Comparison of ENCODE assay signal across 8 cellular contexts in genomic region chr19:35642798-35643254, GRCh38. TPM values are rescaled to one million over a fixed set of nuclear protein-coding genes. Genes with fewer than 3 reads are reported as not detected.
DNase-seq lines count a peak whose midpoint lies in the region; ATAC-seq, FAIRE-seq and TF ChIP-seq lines count a peak whose summit lies in the region.

No MANE protein-coding gene starts in this region.

- FAIRE-seq in K562 (lab: Jason Lieb, UNC): no peak

- H3K79me2 ChIP-seq in K562 (ENCODE audit: control insufficient read depth, insufficient read depth, low read length): no peaks in the 10 kb centered on the region

- peak overlapping the region; percentile 80 to 88 for H3K9ac ChIP-seq in K562 (ENCODE audit: insufficient read depth in 1 of 2, low read depth in 2 of 2, low read length in 2 of 2)

- H3K27me3 Mint-ChIP-seq in activated T-cell treated with anti-CD3 and anti-CD28 coated beads, Interleukin-2, amount 50 U/mL, for 24 hours: no peaks in the 10 kb centered on the region
- H3K27me3 Mint-ChIP-seq in type B pancreatic cell: peaks cover 2% of the 10 kb centered on the region

- H2AFZ ChIP-seq in K562 (ENCODE audit: low read depth, low read length): peak overlapping the region; percentile 99

- peaks cover 11% of the 10 kb centered on the region for H3K36me3 Mint-ChIP-seq in activated T-cell treated with anti-CD3 and anti-CD28 coated beads, Interleukin-2, amount 50 U/mL, for 24 hours (ENCODE audit: low read depth)
- no peaks in the 10 kb centered on the region for H3K36me3 Mint-ChIP-seq in type B pancreatic cell

- H4K20me1 ChIP-seq in K562 (replicated peaks; ENCODE audit: control insufficient read depth, insufficient read depth, low read length): no peaks in the 10 kb centered on the region

- no peak for TF ChIP-seq RAD21 in K562 (CRISPR knock-in tag; conservative IDR thresholded peaks at IDR 0.05 in 1 of 2, IDR thresholded peaks at IDR 0.05 in 1 of 2)

- no peaks in the 10 kb centered on the region for H3K9me1 ChIP-seq in K562 (ENCODE audit: control insufficient read depth, insufficient read depth, low read length)

- CTCF ChIA-PET in K562 (lab: Yijun Ruan, JAX; ENCODE audit: low intra/inter-chr PET ratio): interaction anchor here (0.6 kb wide), 1 partner anchor 97 kb away, joined by 3 read pairs; the partner anchor contains the start of gene TMEM147

- peaks cover 46% of the 10 kb centered on the region for H3K4me1 Mint-ChIP-seq in activated T-cell treated with anti-CD3 and anti-CD28 coated beads, Interleukin-2, amount 50 U/mL, for 24 hours (ENCODE audit: low read depth)
- peaks cover 19% of the 10 kb centered on the region for H3K4me1 Mint-ChIP-seq in type B pancreatic cell (ENCODE audit: unreplicated experiment)

- H3K4me3 ChIP-seq in K562 (peak overlapping the region; percentile 44), lower lobe of right lung (peak overlapping the region; percentile 85)

- intact Hi-C loops in K562 (cut with micrococcal nuclease): loop anchor here (5.0 to 10.0 kb wide), 2 partner anchors 86 to 102 kb away; partner anchors contain the start of genes IGFLR1, LIN37, PSENEN and U2AF1L4
- intact Hi-C loops in lower lobe of right lung (cut with DNase I): no loop called here

- peaks cover 7% of the 10 kb centered on the region; the same call in 1 of the 3 replicates for H3K36me3 ChIP-seq in K562 (ENCODE audit: control insufficient read depth, insufficient read depth, low read length)
- H3K36me3 ChIP-seq in lower lobe of right lung: peaks cover 5% of the 10 kb centered on the region

- 27% methylated on average over 6 of the region's 15 CpGs for WGBS in K562 (ENCODE audit: insufficient coverage, low coverage, missing lambda C conversion rate)

- TF ChIP-seq CTCF in K562 (IDR thresholded peaks at IDR 0.05 in 2 of 3, conservative IDR thresholded peaks at IDR 0.05 in 1 of 3; ENCODE audit: insufficient read depth in 2 of 3, low read depth in 1 of 3, low read length in 3 of 3) (no peak), lower lobe of right lung (IDR thresholded peaks at IDR 0.05) (no peak), type B pancreatic cell (conservative IDR thresholded peaks at IDR 0.05) (no peak)

- POLR2A ChIA-PET in K562 (lab: Yijun Ruan, JAX): interaction anchor here (1.0 to 1.2 kb wide), 2 partner anchors 10 to 30 kb away, joined by 3 to 4 read pairs; no protein-coding TSS in a partner anchor

- H3K9me3 ChIP-seq in K562 (replicated peaks; ENCODE audit: control insufficient read depth, insufficient read depth, low read depth, low read length) (no peaks in the 10 kb centered on the region), lower lobe of right lung (no peaks in the 10 kb centered on the region)

- H3K27ac ChIP-seq in K562 (ENCODE audit: extremely low read depth, low read depth, low read length) (peak overlapping the region; percentile 89), lower lobe of right lung (peak overlapping the region; percentile 84)

- no TSS peak for BruUV-seq in K562 (replicated peaks; lab: Mats Ljungman, UMichigan)

- in situ Hi-C loops in K562 (cut with MboI): no loop called here

- H3K9me3 Mint-ChIP-seq in activated T-cell treated with anti-CD3 and anti-CD28 coated beads, Interleukin-2, amount 50 U/mL, for 24 hours: no peaks in the 10 kb centered on the region
- H3K9me3 Mint-ChIP-seq in type B pancreatic cell: no peaks in the 10 kb centered on the region

- peaks cover 28 to 62% of the 10 kb centered on the region in 2 experiments for H3K4me1 ChIP-seq in K562 (replicated peaks in 1 of 2; ENCODE audit: control insufficient read depth in 2 of 2, insufficient read depth in 2 of 2, low read length in 2 of 2)
- peaks cover 26% of the 10 kb centered on the region for H3K4me1 ChIP-seq in lower lobe of right lung

- TF ChIP-seq EP300 in K562 (IDR thresholded peaks at IDR 0.05; ENCODE audit: low read length): no peak

- peak overlapping the region; percentile 79 for H3K4me3 Mint-ChIP-seq in activated T-cell treated with anti-CD3 and anti-CD28 coated beads, Interleukin-2, amount 50 U/mL, for 24 hours
- H3K4me3 Mint-ChIP-seq in type B pancreatic cell: peak overlapping the region; percentile 90

- peak overlapping the region; percentile 85 for H3K4me2 ChIP-seq in K562 (ENCODE audit: insufficient read depth, low read length)

- peak overlapping the region; percentile 57 for H3K27ac Mint-ChIP-seq in activated T-cell treated with anti-CD3 and anti-CD28 coated beads, Interleukin-2, amount 50 U/mL, for 24 hours
- no peak overlapping the region for H3K27ac Mint-ChIP-seq in type B pancreatic cell

- TF ChIP-seq POLR2A in K562 (conservative IDR thresholded peaks at IDR 0.05): no peak

- DNase-seq in activated T-cell treated with anti-CD3 and anti-CD28 coated beads, Interleukin-2, amount 50 U/mL, for 24 hours: no peak
- DNase-seq in activated T-cell treated with anti-CD3 and anti-CD28 coated beads, Interleukin-2, amount 50 U/mL, for 48 hours: no peak
- DNase-seq in K562 (ENCODE audit: extremely low read depth in 1 of 4, low spot score in 3 of 4): no peak
- no peak for DNase-seq in lower lobe of right lung
- DNase-seq in type B pancreatic cell (ENCODE audit: extremely low spot score, unreplicated experiment): no peak

- no peak for ATAC-seq in K562
- no peak for ATAC-seq in lower lobe of right lung
- ATAC-seq in HG02981 (IDR thresholded peaks at IDR 0.05; ENCODE audit: unreplicated experiment): no peak
- no peak for ATAC-seq in GM18873 (IDR thresholded peaks at IDR 0.05; ENCODE audit: low FRiP score, unreplicated experiment)
- ATAC-seq in GM18858 (IDR thresholded peaks at IDR 0.05; ENCODE audit: unreplicated experiment): no peak

- H3K27me3 ChIP-seq in K562 (ENCODE audit: control insufficient read depth in 2 of 2, insufficient read depth in 2 of 2, low read length in 2 of 2): no peaks in the 10 kb centered on the region
- H3K27me3 ChIP-seq in lower lobe of right lung (ENCODE audit: low read depth): no peaks in the 10 kb centered on the region

RNA-seq across cellular contexts. Expression of gene ETV2, which starts 1.3 kb away (rescaled TPM):
- total RNA-seq in K562 (2011; cell fraction: chromatin; rRNA removed; ENCODE audit: low replicate concordance): 0.97 TPM in 1 of 2 replicates, not detected in the other
- 1.3 and 1.7 TPM in 2 replicates for total RNA-seq in K562 (2011; cell fraction: nucleolus; rRNA removed)
- total RNA-seq in K562 (2011; cell fraction: nucleoplasm; rRNA removed): 0.73 and 0.76 TPM in 2 replicates
- total RNA-seq in K562 (2014; rRNA removed) (3.0 and 3.5 TPM in 2 replicates), K562 (2014; rRNA removed; fragmentation: Illumina TruSeq; extraction: Trizol) (0.11 TPM in 1 of 2 replicates, not detected in the other), K562 (2015; rRNA removed; fragmentation: Illumina TruSeq; extraction: Trizol) (0.57 and 1.2 TPM in 2 replicates), K562 (2021) (2.9 and 3.7 TPM in 2 replicates), lower lobe of right lung (1.1 TPM), type B pancreatic cell (ENCODE audit: low replicate concordance) (1.1 TPM in 2 replicates)
- polyA plus RNA-seq in K562 (2011; rRNA removed) (0.22 and 0.33 TPM in 2 replicates), K562 (2014; fragmentation: Illumina TruSeq; extraction: Trizol) (0.55 and 2.6 TPM in 2 replicates), K562 (2014; fragmentation: Nextera tagmentation; extraction: Ambion mirVana) (under 1 TPM; 0.11 to 0.13 TPM), K562 (2014; rRNA removed) (2.4 and 2.6 TPM in 2 replicates)
- polyA plus RNA-seq in K562 (2011; cell fraction: cytosol; rRNA removed): 0.28 and 1.6 TPM in 2 replicates
- 0.42 and 2.4 TPM in 2 replicates for polyA plus RNA-seq in K562 (2011; cell fraction: nucleus; rRNA removed)
- 2.7 TPM in 2 replicates for polyA plus RNA-seq in K562 (2012)
- 0.14 TPM in 1 of 2 replicates, not detected in the other for polyA minus RNA-seq in K562 (2011; rRNA and poly(A)+ RNA removed)
- not detected in 2 replicates for polyA minus RNA-seq in K562 (2011; cell fraction: cytosol; rRNA and poly(A)+ RNA removed)
- polyA minus RNA-seq in K562 (2011; cell fraction: nucleus; rRNA and poly(A)+ RNA removed): 0.94 and 1.1 TPM in 2 replicates

RNA-seq across cellular contexts. Expression of gene COX6B1, which starts 5.3 kb away (rescaled TPM):
- total RNA-seq in K562 (2011; cell fraction: chromatin; rRNA removed; ENCODE audit: low replicate concordance): 34.6 and 63.8 TPM in 2 replicates
- 128 and 147 TPM in 2 replicates for total RNA-seq in K562 (2011; cell fraction: nucleolus; rRNA removed)
- 127 and 158 TPM in 2 replicates for total RNA-seq in K562 (2011; cell fraction: nucleoplasm; rRNA removed)
- total RNA-seq in K562 (2014; rRNA removed): 777 and 1,094 TPM in 2 replicates
- total RNA-seq in K562 (2014; rRNA removed; fragmentation: Illumina TruSeq; extraction: Trizol): 1,091 and 1,219 TPM in 2 replicates
- 1,062 and 1,116 TPM in 2 replicates for total RNA-seq in K562 (2015; rRNA removed; fragmentation: Illumina TruSeq; extraction: Trizol)
- 826 and 961 TPM in 2 replicates for total RNA-seq in K562 (2021)
- 963 and 1,008 TPM in 2 replicates for polyA plus RNA-seq in K562 (2011; rRNA removed)
- 1,680 and 1,786 TPM in 2 replicates for polyA plus RNA-seq in K562 (2011; cell fraction: cytosol; rRNA removed)
- polyA plus RNA-seq in K562 (2011; cell fraction: nucleus; rRNA removed): 429 and 540 TPM in 2 replicates
- polyA plus RNA-seq in K562 (2012): 1,082 and 1,282 TPM in 2 replicates
- polyA plus RNA-seq in K562 (2014; fragmentation: Illumina TruSeq; extraction: Trizol): 1,441 and 1,704 TPM in 2 replicates
- 1,000 to 10,000 TPM; 2,325 to 2,393 TPM for polyA plus RNA-seq in K562 (2014; fragmentation: Nextera tagmentation; extraction: Ambion mirVana)
- polyA plus RNA-seq in K562 (2014; rRNA removed): 1,426 and 1,451 TPM in 2 replicates
- 681 and 736 TPM in 2 replicates for polyA minus RNA-seq in K562 (2011; rRNA and poly(A)+ RNA removed)
- 247 and 280 TPM in 2 replicates for polyA minus RNA-seq in K562 (2011; cell fraction: cytosol; rRNA and poly(A)+ RNA removed)
- 57.8 and 131 TPM in 2 replicates for polyA minus RNA-seq in K562 (2011; cell fraction: nucleus; rRNA and poly(A)+ RNA removed)
- 267 TPM for total RNA-seq in lower lobe of right lung
- 408 and 544 TPM in 2 replicates for total RNA-seq in type B pancreatic cell (ENCODE audit: low replicate concordance)

RNA-seq across cellular contexts. Expression of gene RBM42, which starts 14.0 kb away (rescaled TPM):
- total RNA-seq in K562 (2011; cell fraction: chromatin; rRNA removed; ENCODE audit: low replicate concordance): 12.1 and 19.6 TPM in 2 replicates
- 19.0 and 21.1 TPM in 2 replicates for total RNA-seq in K562 (2011; cell fraction: nucleolus; rRNA removed)
- 19.6 and 26.1 TPM in 2 replicates for total RNA-seq in K562 (2011; cell fraction: nucleoplasm; rRNA removed)
- total RNA-seq in K562 (2014; rRNA removed): 132 and 171 TPM in 2 replicates
- total RNA-seq in K562 (2014; rRNA removed; fragmentation: Illumina TruSeq; extraction: Trizol): 12.7 and 20.7 TPM in 2 replicates
- 46.4 and 51.5 TPM in 2 replicates for total RNA-seq in K562 (2015; rRNA removed; fragmentation: Illumina TruSeq; extraction: Trizol)
- 145 and 149 TPM in 2 replicates for total RNA-seq in K562 (2021)
- 31.8 and 46.6 TPM in 2 replicates for polyA plus RNA-seq in K562 (2011; rRNA removed)
- 50.1 and 125 TPM in 2 replicates for polyA plus RNA-seq in K562 (2011; cell fraction: cytosol; rRNA removed)
- polyA plus RNA-seq in K562 (2011; cell fraction: nucleus; rRNA removed): 21.3 and 28.1 TPM in 2 replicates
- polyA plus RNA-seq in K562 (2012): 85.2 and 92.8 TPM in 2 replicates
- 32.4 and 69.0 TPM in 2 replicates for polyA plus RNA-seq in K562 (2014; fragmentation: Illumina TruSeq; extraction: Trizol)
- polyA plus RNA-seq in K562 (2014; fragmentation: Nextera tagmentation; extraction: Ambion mirVana): 1 to 10 TPM; 5.7 to 8.2 TPM
- 96.7 and 123 TPM in 2 replicates for polyA plus RNA-seq in K562 (2014; rRNA removed)
- 13.3 and 15.7 TPM in 2 replicates for polyA minus RNA-seq in K562 (2011; rRNA and poly(A)+ RNA removed)
- 37.6 and 41.4 TPM in 2 replicates for polyA minus RNA-seq in K562 (2011; cell fraction: cytosol; rRNA and poly(A)+ RNA removed)
- polyA minus RNA-seq in K562 (2011; cell fraction: nucleus; rRNA and poly(A)+ RNA removed): 4.6 and 7.0 TPM in 2 replicates
- total RNA-seq in lower lobe of right lung: 56.1 TPM
- total RNA-seq in type B pancreatic cell (ENCODE audit: low replicate concordance): 79.6 and 84.9 TPM in 2 replicates

RNA-seq across cellular contexts. Expression of gene UPK1A, which starts 23.5 kb away (rescaled TPM):
- total RNA-seq in K562 (2011; cell fraction: chromatin; rRNA removed; ENCODE audit: low replicate concordance): not detected in 2 replicates
- total RNA-seq in K562 (2011; cell fraction: nucleolus; rRNA removed): 0.33 TPM in 1 of 2 replicates, not detected in the other
- not detected in 2 replicates for total RNA-seq in K562 (2011; cell fraction: nucleoplasm; rRNA removed)
- total RNA-seq in K562 (2014; rRNA removed) (not detected in 2 replicates), K562 (2014; rRNA removed; fragmentation: Illumina TruSeq; extraction: Trizol) (not detected in 2 replicates), K562 (2015; rRNA removed; fragmentation: Illumina TruSeq; extraction: Trizol) (not detected in 2 replicates), K562 (2021) (not detected in 2 replicates), lower lobe of right lung (not detected), type B pancreatic cell (ENCODE audit: low replicate concordance) (4.4 and 5.1 TPM in 2 replicates)
- polyA plus RNA-seq in K562 (2011; rRNA removed) (0.06 TPM in 1 of 2 replicates, not detected in the other), K562 (2014; fragmentation: Illumina TruSeq; extraction: Trizol) (not detected in 2 replicates), K562 (2014; fragmentation: Nextera tagmentation; extraction: Ambion mirVana) (under 1 TPM in 1 of 2 experiments, not detected in 1; 0.13 TPM), K562 (2014; rRNA removed) (not detected in 2 replicates)
- not detected in 2 replicates for polyA plus RNA-seq in K562 (2011; cell fraction: cytosol; rRNA removed)
- 0.10 TPM in 1 of 2 replicates, not detected in the other for polyA plus RNA-seq in K562 (2011; cell fraction: nucleus; rRNA removed)
- polyA plus RNA-seq in K562 (2012): 0.08 TPM in 1 of 2 replicates, not detected in the other
- not detected in 2 replicates for polyA minus RNA-seq in K562 (2011; rRNA and poly(A)+ RNA removed)
- not detected in 2 replicates for polyA minus RNA-seq in K562 (2011; cell fraction: cytosol; rRNA and poly(A)+ RNA removed)
- not detected in 2 replicates for polyA minus RNA-seq in K562 (2011; cell fraction: nucleus; rRNA and poly(A)+ RNA removed)

RNA-seq across cellular contexts. Expression of gene HAUS5, which starts 30.3 kb away (rescaled TPM):
- total RNA-seq in K562 (2011; cell fraction: chromatin; rRNA removed; ENCODE audit: low replicate concordance): 51.5 and 132 TPM in 2 replicates
- total RNA-seq in K562 (2011; cell fraction: nucleolus; rRNA removed): 81.6 and 90.9 TPM in 2 replicates
- total RNA-seq in K562 (2011; cell fraction: nucleoplasm; rRNA removed): 63.4 TPM in 2 replicates
- 34.1 and 42.5 TPM in 2 replicates for total RNA-seq in K562 (2014; rRNA removed)
- 9.0 and 10.9 TPM in 2 replicates for total RNA-seq in K562 (2014; rRNA removed; fragmentation: Illumina TruSeq; extraction: Trizol)
- total RNA-seq in K562 (2015; rRNA removed; fragmentation: Illumina TruSeq; extraction: Trizol): 11.3 and 12.1 TPM in 2 replicates
- 38.1 and 41.3 TPM in 2 replicates for total RNA-seq in K562 (2021)
- polyA plus RNA-seq in K562 (2011; rRNA removed): 14.2 and 19.9 TPM in 2 replicates
- 12.2 and 17.1 TPM in 2 replicates for polyA plus RNA-seq in K562 (2011; cell fraction: cytosol; rRNA removed)
- polyA plus RNA-seq in K562 (2011; cell fraction: nucleus; rRNA removed): 161 and 209 TPM in 2 replicates
- 23.5 and 33.1 TPM in 2 replicates for polyA plus RNA-seq in K562 (2012)
- 14.8 and 20.5 TPM in 2 replicates for polyA plus RNA-seq in K562 (2014; fragmentation: Illumina TruSeq; extraction: Trizol)
- polyA plus RNA-seq in K562 (2014; fragmentation: Nextera tagmentation; extraction: Ambion mirVana): 1 to 10 TPM; 3.5 to 4.1 TPM
- polyA plus RNA-seq in K562 (2014; rRNA removed): 37.8 and 38.3 TPM in 2 replicates
- polyA minus RNA-seq in K562 (2011; rRNA and poly(A)+ RNA removed): 3.4 and 5.9 TPM in 2 replicates
- polyA minus RNA-seq in K562 (2011; cell fraction: cytosol; rRNA and poly(A)+ RNA removed): 7.5 and 8.7 TPM in 2 replicates
- 20.7 and 21.9 TPM in 2 replicates for polyA minus RNA-seq in K562 (2011; cell fraction: nucleus; rRNA and poly(A)+ RNA removed)
- total RNA-seq in lower lobe of right lung: 9.1 TPM
- total RNA-seq in type B pancreatic cell (ENCODE audit: low replicate concordance): 19.5 and 42.6 TPM in 2 replicates
